Comparison of ENCODE assay signal across 9 cellular contexts in the genomic region with DNA sequence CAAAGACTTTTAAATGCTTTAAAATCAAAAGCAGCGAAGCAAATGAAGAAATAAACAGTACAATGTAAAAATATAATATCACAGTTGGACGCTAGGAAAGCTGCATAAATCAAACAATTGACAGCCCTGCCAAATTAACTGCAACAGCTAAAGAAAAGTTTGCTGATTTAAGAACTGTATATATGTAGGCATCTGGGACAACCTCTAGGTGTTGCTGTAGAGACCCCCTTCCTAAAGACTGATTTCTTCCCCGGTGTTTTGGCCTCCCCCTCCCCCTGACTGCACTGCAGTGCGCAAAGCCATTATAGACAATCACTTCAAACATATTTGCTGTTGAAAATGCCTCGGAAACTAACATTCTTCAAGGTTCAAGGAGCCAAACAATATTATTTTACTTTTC. TPM values are rescaled to one million over a fixed set of nuclear protein-coding genes. Genes with fewer than 3 reads are reported as not detected.
DNase-seq lines count a peak whose midpoint lies in the region; ATAC-seq and TF ChIP-seq lines count a peak whose summit lies in the region.
"Had no signal": no experiment of that assay in that cellular context is flagged by ENCODE, and none has a peak within 500 bp of the region (broad histone marks: within the 10 kb centered on the region; RNA-seq: fewer than 3 reads in every experiment).

No MANE protein-coding gene starts in this region.

- no peaks in the 10 kb centered on the region for H3K36me3 ChIP-seq in MM.1S (replicated peaks; ENCODE audit: insufficient read depth, low read length)

- H3K9ac ChIP-seq in MM.1S (ENCODE audit: low read length), result peak overlapping the region; percentile 52; the same call in 1 of the 2 replicates

- TF ChIP-seq CTCF in GM13977 (IDR thresholded peaks at IDR 0.05; ENCODE audit: extremely low read depth, insufficient read depth, missing control alignments), result peak; percentile 41
- peak; percentile 56 for TF ChIP-seq CTCF in MM.1S (IDR thresholded peaks at IDR 0.05; ENCODE audit: low read length)

- no peaks in the 10 kb centered on the region for H3K36me3 Mint-ChIP-seq in activated CD8-positive, alpha-beta T cell treated with anti-CD3 and anti-CD28 coated beads, Interleukin-2, amount 10 ng/mL, durations not matched to agents 7 days and 5 days (ENCODE audit: low read depth)
- H3K36me3 Mint-ChIP-seq in stimulated activated naive B cell treated with anti-CD40 and anti-IgM and Interleukin-4, amounts not matched to agents 10 μg/mL and 1 μg/mL and 100 μg/mL, for 72 hours, result no peaks in the 10 kb centered on the region

- no peak overlapping the region for H3K27ac Mint-ChIP-seq in activated CD8-positive, alpha-beta T cell treated with anti-CD3 and anti-CD28 coated beads, Interleukin-2, amount 10 ng/mL, durations not matched to agents 7 days and 5 days
- no peak overlapping the region for H3K27ac Mint-ChIP-seq in stimulated activated naive B cell treated with anti-CD40 and anti-IgM and Interleukin-4, amounts not matched to agents 10 μg/mL and 1 μg/mL and 100 μg/mL, for 72 hours

- H3K4me2 ChIP-seq in MM.1S (ENCODE audit: low read depth, low read length), result peak overlapping the region; percentile 86

- no peaks in the 10 kb centered on the region for H3K9me2 ChIP-seq in MM.1S (replicated peaks; ENCODE audit: insufficient read depth, low read length)

- peaks cover 14% of the 10 kb centered on the region for H3K4me1 ChIP-seq in MM.1S (ENCODE audit: low read length)

- H3K27me3 Mint-ChIP-seq in activated CD8-positive, alpha-beta T cell treated with anti-CD3 and anti-CD28 coated beads, Interleukin-2, amount 10 ng/mL, durations not matched to agents 7 days and 5 days (ENCODE audit: low read depth), result peaks cover 29% of the 10 kb centered on the region
- H3K27me3 Mint-ChIP-seq in stimulated activated naive B cell treated with anti-CD40 and anti-IgM and Interleukin-4, amounts not matched to agents 10 μg/mL and 1 μg/mL and 100 μg/mL, for 72 hours, result peaks cover 52 to 66% of the 10 kb centered on the region in 2 donors

- H3K4me3 ChIP-seq in MM.1S (ENCODE audit: low read length), result peak overlapping the region; percentile 82
- H3K4me3 ChIP-seq: K562 had no signal

- H3K27ac ChIP-seq in MM.1S (ENCODE audit: low read length), result no peak overlapping the region

- H4K20me1 ChIP-seq in MM.1S (ENCODE audit: insufficient read depth, low read length), result no peaks in the 10 kb centered on the region

- CTCF ChIA-PET in activated CD8-positive, alpha-beta T cell treated with anti-CD3 and anti-CD28 coated beads, Interleukin-2, amount 10 ng/mL, durations not matched to agents 7 days and 5 days (lab: Charles Lee), result interaction anchor here (0.6 to 2.8 kb wide), 28 partner anchors 9 to 217 kb away, joined by 3 to 20 read pairs (median 4); partner anchors contain the start of genes BCKDHB and TTK

- no peaks in the 10 kb centered on the region for H3K9me3 ChIP-seq in MM.1S (replicated peaks; ENCODE audit: insufficient read depth, low read length)

- H2AFZ ChIP-seq in MM.1S (ENCODE audit: low read length), result peak overlapping the region; percentile 88

- POLR2A ChIA-PET in activated CD8-positive, alpha-beta T cell treated with anti-CD3 and anti-CD28 coated beads, Interleukin-2, amount 10 ng/mL, durations not matched to agents 7 days and 5 days (lab: Charles Lee), result interaction anchor here (1.6 kb wide), 1 partner anchor 58 kb away, joined by 7 read pairs; the partner anchor contains the start of gene TTK

- ATAC-seq in activated CD8-positive, alpha-beta T cell treated with anti-CD3 and anti-CD28 coated beads, Interleukin-2, amount 10 ng/mL, durations not matched to agents 7 days and 5 days, result peak; percentile 43
- ATAC-seq in stimulated activated naive B cell treated with anti-CD40 and anti-IgM and Interleukin-4, amounts not matched to agents 10 μg/mL and 1 μg/mL and 100 μg/mL, for 72 hours (replicated peaks), result peak; percentile 46 to 57
- no peak for ATAC-seq in HG03280 (IDR thresholded peaks at IDR 0.05; ENCODE audit: unreplicated experiment)
- ATAC-seq: K562 had no signal

- peaks cover 22% of the 10 kb centered on the region for H3K79me2 ChIP-seq in MM.1S (ENCODE audit: low read length)

- in situ Hi-C loops in GM13977 (cut with MboI; ENCODE audit: low pct_unique_long_range_greater_than_20kb, low sequenced_read_pairs, unreplicated experiment), result no loop called here

- H3K9me3 Mint-ChIP-seq in activated CD8-positive, alpha-beta T cell treated with anti-CD3 and anti-CD28 coated beads, Interleukin-2, amount 10 ng/mL, durations not matched to agents 7 days and 5 days (ENCODE audit: insufficient read depth), result no peaks in the 10 kb centered on the region
- H3K9me3 Mint-ChIP-seq in stimulated activated naive B cell treated with anti-CD40 and anti-IgM and Interleukin-4, amounts not matched to agents 10 μg/mL and 1 μg/mL and 100 μg/mL, for 72 hours, result no peaks in the 10 kb centered on the region

- DNase-seq in AG20443 (ENCODE audit: low spot score), result peak; percentile 12
- peak; percentile 29 for DNase-seq in GM13977 (ENCODE audit: low spot score)
- peak; percentile 50 for DNase-seq in MM.1S
- DNase-seq in activated CD8-positive, alpha-beta T cell treated with anti-CD3 and anti-CD28 coated beads, Interleukin-2, amount 10 ng/mL, durations not matched to agents 7 days and 5 days, result peak; percentile 32
- DNase-seq in hepatic stellate cell (ENCODE audit: low spot score), result peak; percentile 18
- no peak for DNase-seq in stimulated activated naive B cell treated with anti-CD40 and anti-IgM and Interleukin-4, amounts not matched to agents 10 μg/mL and 1 μg/mL and 100 μg/mL, for 72 hours
- no peak for DNase-seq in UCSD-AML1 (lab: John Stamatoyannopoulos, UW; ENCODE audit: unreplicated experiment)

- H3K4me1 Mint-ChIP-seq in activated CD8-positive, alpha-beta T cell treated with anti-CD3 and anti-CD28 coated beads, Interleukin-2, amount 10 ng/mL, durations not matched to agents 7 days and 5 days (ENCODE audit: low read depth), result peaks cover 22% of the 10 kb centered on the region
- peaks cover 9 to 15% of the 10 kb centered on the region in 2 donors for H3K4me1 Mint-ChIP-seq in stimulated activated naive B cell treated with anti-CD40 and anti-IgM and Interleukin-4, amounts not matched to agents 10 μg/mL and 1 μg/mL and 100 μg/mL, for 72 hours

- no peaks in the 10 kb centered on the region for H3K27me3 ChIP-seq in MM.1S (replicated peaks; ENCODE audit: insufficient read depth, low read length)

- peaks cover 9% of the 10 kb centered on the region for H3F3A ChIP-seq in MM.1S (ENCODE audit: insufficient read depth, low read length)

- peak overlapping the region; percentile 81 for H3K4me3 Mint-ChIP-seq in activated CD8-positive, alpha-beta T cell treated with anti-CD3 and anti-CD28 coated beads, Interleukin-2, amount 10 ng/mL, durations not matched to agents 7 days and 5 days
- H3K4me3 Mint-ChIP-seq in stimulated activated naive B cell treated with anti-CD40 and anti-IgM and Interleukin-4, amounts not matched to agents 10 μg/mL and 1 μg/mL and 100 μg/mL, for 72 hours, result peak overlapping the region; percentile 80 to 89

RNA-seq across cellular contexts. Expression of gene ELOVL4, which starts 1.1 kb away (rescaled TPM):
- under 1 TPM; 0.55 to 0.74 TPM for total RNA-seq in activated CD8-positive, alpha-beta T cell treated with anti-CD3 and anti-CD28 coated beads, Interleukin-2, amount 10 ng/mL, durations not matched to agents 7 days and 5 days
- total RNA-seq: K562 had no signal

RNA-seq across cellular contexts. Expression of gene TTK, which starts 58.2 kb away (rescaled TPM):
- 10 to 100 TPM; 40.9 to 47.8 TPM for total RNA-seq in activated CD8-positive, alpha-beta T cell treated with anti-CD3 and anti-CD28 coated beads, Interleukin-2, amount 10 ng/mL, durations not matched to agents 7 days and 5 days

Comparison
In these comparisons a context has a peak if more than half of its experiments do, and no peak if none do; other contexts are left out.
1. DNase-seq: peak in AG20443 (single experiment), GM13977 (single experiment), MM.1S (single experiment), activated CD8-positive, alpha-beta T cell treated with anti-CD3 and anti-CD28 coated beads, Interleukin-2, amount 10 ng/mL, durations not matched to agents 7 days and 5 days (single experiment) and hepatic stellate cell (single experiment); none in stimulated activated naive B cell treated with anti-CD40 and anti-IgM and Interleukin-4, amounts not matched to agents 10 μg/mL and 1 μg/mL and 100 μg/mL, for 72 hours (single experiment) and UCSD-AML1 (single experiment).